ENCODE assay signal across 1 cellular context in genomic region chr12:48851883-48852733, GRCh38.
TF ChIP-seq lines count a peak whose summit lies in the region.

TSS of gene DDX23 (minus strand) at chr12:48852163. CDS start at chr12:48845782, 6,381 bp downstream.

TF ChIP-seq in H1, 55 proteins besides CTCF, POLR2A, EP300 and RAD21 (continued from another document):
- TF ChIP-seq SIX5 (IDR thresholded peaks at IDR 0.05; ENCODE audit: low read depth, low read length) (peak; percentile 99), SP1 (IDR thresholded peaks at IDR 0.05; ENCODE audit: low read depth, low read length) (peak; percentile 17; the same call in 1 of the 2 replicates), TAF1 (IDR thresholded peaks at IDR 0.05; ENCODE audit: low read depth, low read length) (peak; percentile 95), NANOG (IDR thresholded peaks at IDR 0.05; ENCODE audit: insufficient read depth, low read depth, low read length, poor library complexity, severe bottlenecking) (peak; percentile 52), CHD2 (IDR thresholded peaks at IDR 0.05; ENCODE audit: low read length) (peak; percentile 81), SAP30 (IDR thresholded peaks at IDR 0.05; ENCODE audit: insufficient read depth, insufficient replicate concordance, low read length) (no peak), E2F6 (IDR thresholded peaks at IDR 0.05) (peak; percentile 48; the same call in 1 of the 2 replicates), CREB1 (IDR thresholded peaks at IDR 0.05) (peak; percentile 90), PHF8 (conservative IDR thresholded peaks at IDR 0.05; ENCODE audit: low read depth, low read length) (peak; percentile 90), GABPA (IDR thresholded peaks at IDR 0.05; ENCODE audit: borderline replicate concordance, insufficient read depth, low read length) (no peak), TBP (IDR thresholded peaks at IDR 0.05; ENCODE audit: low read depth, low read length) (peak; percentile 86), SUZ12 (IDR thresholded peaks at IDR 0.05; ENCODE audit: low read length) (no peak), NRF1 (IDR thresholded peaks at IDR 0.05; ENCODE audit: low read depth, low read length) (no peak), CBX5 (IDR thresholded peaks at IDR 0.05; ENCODE audit: low read depth, low read length) (no peak), KDM5A (IDR thresholded peaks at IDR 0.05; ENCODE audit: low read length) (peak; percentile 97), YY1 (IDR thresholded peaks at IDR 0.05; ENCODE audit: low read depth, low read length) (peak; percentile 96), BCL11A (IDR thresholded peaks at IDR 0.05; ENCODE audit: low read depth in 2 of 2, low read length in 2 of 2) (no peak), TCF12 (IDR thresholded peaks at IDR 0.05; ENCODE audit: low read depth, low read length) (no peak), ATF3 (IDR thresholded peaks at IDR 0.05; ENCODE audit: insufficient read depth, low read depth, low read length) (peak; percentile 67; the same call in 1 of the 2 replicates), KDM1A (IDR thresholded peaks at IDR 0.05; ENCODE audit: borderline replicate concordance, low read length) (peak; percentile 53; the same call in 1 of the 2 replicates), BACH1 (IDR thresholded peaks at IDR 0.05; ENCODE audit: low read length) (no peak), ASH2L (IDR thresholded peaks at IDR 0.05; ENCODE audit: low read length) (peak; percentile 82), TAF7 (optimal IDR thresholded peaks at IDR 0.05; ENCODE audit: borderline replicate concordance, low read depth, low read length) (peak; percentile 69), CHD7 (IDR thresholded peaks at IDR 0.05; ENCODE audit: insufficient replicate concordance, low read length) (no peak), RBBP5 (IDR thresholded peaks at IDR 0.05; ENCODE audit: borderline replicate concordance, low read depth, low read length) (peak; percentile 71; the same call in 1 of the 2 replicates), RXRA (IDR thresholded peaks at IDR 0.05; ENCODE audit: insufficient read depth, low read depth, low read length) (no peak), KDM4A (IDR thresholded peaks at IDR 0.05; ENCODE audit: low read depth, low read length, severe bottlenecking) (no peak), MAX (IDR thresholded peaks at IDR 0.05) (peak; percentile 52), POLR2AphosphoS5 (IDR thresholded peaks at IDR 0.05; ENCODE audit: low read depth, low read length) (peak; percentile 89), MAFK (IDR thresholded peaks at IDR 0.05; ENCODE audit: low read depth, low read length) (no peak), EGR1 (IDR thresholded peaks at IDR 0.05; ENCODE audit: borderline replicate concordance, low read depth, low read length) (no peak)
